In the genomic region with DNA sequence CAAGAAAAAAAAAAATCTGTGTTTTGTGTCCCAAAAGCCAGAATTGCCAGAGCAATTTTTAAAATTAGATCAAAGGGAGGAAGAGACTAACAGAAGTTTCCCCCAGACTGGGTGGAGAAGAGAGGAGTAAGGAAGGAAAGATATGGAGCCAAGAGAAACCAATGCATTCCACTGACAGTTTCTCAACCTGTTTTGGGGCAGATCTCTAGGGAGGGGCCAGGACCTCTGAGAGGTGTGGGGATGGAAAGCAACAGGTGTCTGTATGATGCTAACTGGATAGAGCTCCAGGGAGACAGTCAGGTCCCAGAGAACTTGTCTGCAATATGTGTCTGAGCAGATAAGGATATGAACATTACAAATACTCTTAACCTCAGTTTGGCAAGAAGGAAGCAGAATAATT, we compare ENCODE assay signal across 30 cellular contexts.
"Had no signal": no experiment of that assay in that cellular context is flagged by ENCODE, and none has a peak within 500 bp of the region (broad histone marks: within the 10 kb centered on the region; RNA-seq: fewer than 3 reads in every experiment).

No MANE protein-coding gene starts in this region.

- DNase-seq: activated CD4-positive, alpha-beta memory T cell treated with anti-CD3 and anti-CD28 coated beads for 36 hours; activated CD4-positive, alpha-beta T cell treated with anti-CD3 and anti-CD28 coated beads for 1 hour; activated CD4-positive, alpha-beta T cell treated with anti-CD3 and anti-CD28 coated beads for 36 hours; activated CD4-positive, alpha-beta T cell treated with anti-CD3 and anti-CD28 coated beads, Interleukin-2, amount 10 ng/mL, durations not matched to agents 24 days and 14 days; activated CD4-positive, alpha-beta T cell treated with anti-CD3 and anti-CD28 coated beads, Interleukin-2, amount 50 U/mL, for 1 hour; activated CD4-positive, alpha-beta T cell treated with anti-CD3 and anti-CD28 coated beads, Interleukin-2, amount 50 U/mL, for 4 hours; activated CD4-positive, CD25-positive, alpha-beta regulatory T cell; activated CD8-positive, alpha-beta memory T cell treated with anti-CD3 and anti-CD28 coated beads, Interleukin-2, amount 50 U/mL, for 4 hours; activated CD8-positive, alpha-beta T cell treated with anti-CD3 and anti-CD28 coated beads for 36 hours; activated effector memory CD4-positive, alpha-beta T cell treated with anti-CD3 and anti-CD28 coated beads, Interleukin-2, amount 50 U/mL, for 16 hours; activated gamma-delta T cell treated with Interleukin-2 at 50 U/mL for 16 hours; activated naive CD4-positive, alpha-beta T cell; activated naive CD4-positive, alpha-beta T cell treated with anti-CD3 and anti-CD28 coated beads for 36 hours; activated naive CD4-positive, alpha-beta T cell treated with anti-CD3 and anti-CD28 coated beads, Interleukin-2, amount 50 U/mL, for 16 hours; activated naive CD8-positive, alpha-beta T cell treated with anti-CD3 and anti-CD28 coated beads for 36 hours; activated T-cell treated with anti-CD3 and anti-CD28 coated beads for 4 hours; activated T-cell treated with anti-CD3 and anti-CD28 coated beads, Interleukin-2, amount 50 U/mL, for 1 hour; activated T-cell treated with anti-CD3 and anti-CD28 coated beads, Interleukin-2, amount 50 U/mL, for 4 hours; activated T-cell treated with anti-CD3 and anti-CD28 coated beads, Interleukin-2, amount 50 U/mL, for 72 hours; adrenal gland; amniotic stem cell; aorta; body of pancreas; brain microvascular endothelial cell; central memory CD4-positive, alpha-beta T cell; T-helper 1 cell; T-helper 2 cell; T-helper 9 cell; WERI-Rb-1 had no signal

- H3K27ac ChIP-seq: adrenal gland, body of pancreas, brain microvascular endothelial cell, breast epithelium, WERI-Rb-1 had no signal

- H3K4me1 ChIP-seq: adrenal gland, body of pancreas, breast epithelium had no signal

- H3K9me3 ChIP-seq: adrenal gland, body of pancreas, breast epithelium had no signal

- H3K36me3 ChIP-seq: adrenal gland, brain microvascular endothelial cell, breast epithelium, WERI-Rb-1 had no signal

- H3K4me3 ChIP-seq: adrenal gland, body of pancreas, breast epithelium had no signal

- H3K27me3 ChIP-seq: adrenal gland, body of pancreas, brain microvascular endothelial cell, breast epithelium had no signal
